ENCODE assay signal across 1 cellular context in the genomic region with DNA sequence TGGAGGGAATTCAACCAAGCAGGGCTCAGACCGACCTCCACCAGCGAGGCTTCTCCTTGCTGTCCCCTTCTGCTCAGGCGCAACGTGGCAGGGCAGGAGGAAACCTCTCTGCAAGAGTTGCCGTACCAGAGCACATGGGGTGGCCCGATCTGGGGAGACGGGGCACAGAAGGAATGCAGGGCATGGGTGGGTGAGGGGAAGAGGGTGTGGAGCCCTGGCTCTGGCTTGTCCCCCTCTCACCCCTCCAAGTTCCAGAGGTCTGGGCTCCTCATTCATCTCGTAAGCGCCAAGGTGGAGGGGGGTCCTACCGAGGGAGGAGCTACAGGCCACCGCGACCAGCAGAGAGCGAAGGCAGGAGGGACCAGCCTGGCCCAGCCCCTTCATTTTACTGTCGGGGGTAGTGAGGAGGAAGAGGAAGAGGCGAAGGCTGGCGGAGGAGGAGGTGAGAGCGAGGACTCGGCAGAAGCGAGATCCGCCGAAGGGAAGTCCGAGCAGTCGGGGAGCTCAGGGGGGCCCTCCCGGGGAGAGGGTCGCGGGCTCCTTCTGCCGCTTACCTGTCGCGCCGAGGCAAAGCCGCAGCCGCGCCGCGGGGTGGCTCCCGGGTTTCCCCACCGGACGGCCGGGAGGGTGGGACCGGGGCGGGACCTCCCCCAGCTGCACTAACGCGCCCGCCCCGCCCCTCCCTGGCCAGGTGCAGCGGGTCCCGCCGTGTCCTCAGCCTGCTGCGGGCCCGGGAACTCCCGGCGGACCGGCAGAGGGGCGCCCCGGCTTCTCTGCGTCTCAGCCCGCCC.
A peak's percentile ranks its signal among the peaks of the same experiment; 100 is the strongest.
TF ChIP-seq lines count a peak whose summit lies in the region.

A gene with protein sequence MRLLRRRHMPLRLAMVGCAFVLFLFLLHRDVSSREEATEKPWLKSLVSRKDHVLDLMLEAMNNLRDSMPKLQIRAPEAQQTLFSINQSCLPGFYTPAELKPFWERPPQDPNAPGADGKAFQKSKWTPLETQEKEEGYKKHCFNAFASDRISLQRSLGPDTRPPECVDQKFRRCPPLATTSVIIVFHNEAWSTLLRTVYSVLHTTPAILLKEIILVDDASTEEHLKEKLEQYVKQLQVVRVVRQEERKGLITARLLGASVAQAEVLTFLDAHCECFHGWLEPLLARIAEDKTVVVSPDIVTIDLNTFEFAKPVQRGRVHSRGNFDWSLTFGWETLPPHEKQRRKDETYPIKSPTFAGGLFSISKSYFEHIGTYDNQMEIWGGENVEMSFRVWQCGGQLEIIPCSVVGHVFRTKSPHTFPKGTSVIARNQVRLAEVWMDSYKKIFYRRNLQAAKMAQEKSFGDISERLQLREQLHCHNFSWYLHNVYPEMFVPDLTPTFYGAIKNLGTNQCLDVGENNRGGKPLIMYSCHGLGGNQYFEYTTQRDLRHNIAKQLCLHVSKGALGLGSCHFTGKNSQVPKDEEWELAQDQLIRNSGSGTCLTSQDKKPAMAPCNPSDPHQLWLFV (minus strand): TSS at position 360 of the 791 bp plus-strand sequence. CDS start 11,625 bp downstream, outside the sequence.

TF ChIP-seq in K562, 482 proteins besides CTCF, POLR2A, EP300 and RAD21 (continued from another document):
- TF ChIP-seq ZNF24 (IDR thresholded peaks at IDR 0.05): no peak
- TF ChIP-seq SPI1 (IDR thresholded peaks at IDR 0.05; ENCODE audit: borderline replicate concordance, low read depth, low read length): peak; percentile 45; the same call in 1 of the 2 replicates
- no peak for TF ChIP-seq U2AF2 (optimal IDR thresholded peaks at IDR 0.05; ENCODE audit: low read depth, low read length)
- peak in 1 of 3 experiments; percentile 22 for TF ChIP-seq YY1 (IDR thresholded peaks at IDR 0.05; ENCODE audit: borderline replicate concordance in 1 of 3, control insufficient read depth in 1 of 3, extremely low read depth in 1 of 3, insufficient read depth in 3 of 3, insufficient read length in 1 of 3, insufficient replicate concordance in 2 of 3, low read depth in 1 of 3, low read length in 2 of 3)
- no peak for TF ChIP-seq ZNF134 (CRISPR knock-in tag; conservative IDR thresholded peaks at IDR 0.05)
- TF ChIP-seq NFIC (IDR thresholded peaks at IDR 0.05): peak; percentile 55
- TF ChIP-seq TEAD4 (IDR thresholded peaks at IDR 0.05; ENCODE audit: low read length): no peak
- TF ChIP-seq TEAD4 (CRISPR knock-in tag; IDR thresholded peaks at IDR 0.05; ENCODE audit: borderline replicate concordance): peak; percentile 71; the same call in 1 of the 2 replicates
- no peak for TF ChIP-seq COPS2 (conservative IDR thresholded peaks at IDR 0.05)
- TF ChIP-seq ZFP36 (IDR thresholded peaks at IDR 0.05; ENCODE audit: low read depth, low read length, partially characterized antibody): no peak
- TF ChIP-seq ZNF436 (CRISPR knock-in tag; IDR thresholded peaks at IDR 0.05): no peak
- TF ChIP-seq GABPA (tag; conservative IDR thresholded peaks at IDR 0.05; ENCODE audit: low read depth): 0 out of 2 replicates have a peak, but pooled peaks have one; percentile 29
- TF ChIP-seq TEAD2 (tag; IDR thresholded peaks at IDR 0.05): no peak
- TF ChIP-seq CBX3 (IDR thresholded peaks at IDR 0.05; ENCODE audit: borderline replicate concordance in 1 of 2, low read length in 2 of 2): no peak
- peak in 1 of 2 experiments; percentile 7; a peak in 1 of 4 replicates for TF ChIP-seq TRIM24 (IDR thresholded peaks at IDR 0.05)
- no peak for TF ChIP-seq DIDO1 (tag; IDR thresholded peaks at IDR 0.05; ENCODE audit: low read depth)
- TF ChIP-seq SIN3A (IDR thresholded peaks at IDR 0.05; ENCODE audit: borderline replicate concordance in 2 of 2, control insufficient read depth in 1 of 2, low read depth in 2 of 2, low read length in 2 of 2): peak in 1 of 2 experiments; percentile 32; a peak in 1 of 4 replicates
- TF ChIP-seq THRB (CRISPR knock-in tag; conservative IDR thresholded peaks at IDR 0.05): no peak
- peak; percentile 31; the same call in 1 of the 2 replicates for TF ChIP-seq CEBPG (CRISPR knock-in tag; IDR thresholded peaks at IDR 0.05)
- TF ChIP-seq CEBPG (tag; conservative IDR thresholded peaks at IDR 0.05 in 1 of 2, IDR thresholded peaks at IDR 0.05 in 1 of 2): no peak
- TF ChIP-seq RBM15 (IDR thresholded peaks at IDR 0.05; ENCODE audit: insufficient read depth, low read length): no peak
- peak; percentile 81 for TF ChIP-seq MAX (CRISPR knock-in tag; IDR thresholded peaks at IDR 0.05)
- TF ChIP-seq ZNF324 (CRISPR knock-in tag; IDR thresholded peaks at IDR 0.05): no peak
- no peak for TF ChIP-seq RFX5 (IDR thresholded peaks at IDR 0.05; ENCODE audit: low read depth, low read length)
- TF ChIP-seq, protein P1, sequence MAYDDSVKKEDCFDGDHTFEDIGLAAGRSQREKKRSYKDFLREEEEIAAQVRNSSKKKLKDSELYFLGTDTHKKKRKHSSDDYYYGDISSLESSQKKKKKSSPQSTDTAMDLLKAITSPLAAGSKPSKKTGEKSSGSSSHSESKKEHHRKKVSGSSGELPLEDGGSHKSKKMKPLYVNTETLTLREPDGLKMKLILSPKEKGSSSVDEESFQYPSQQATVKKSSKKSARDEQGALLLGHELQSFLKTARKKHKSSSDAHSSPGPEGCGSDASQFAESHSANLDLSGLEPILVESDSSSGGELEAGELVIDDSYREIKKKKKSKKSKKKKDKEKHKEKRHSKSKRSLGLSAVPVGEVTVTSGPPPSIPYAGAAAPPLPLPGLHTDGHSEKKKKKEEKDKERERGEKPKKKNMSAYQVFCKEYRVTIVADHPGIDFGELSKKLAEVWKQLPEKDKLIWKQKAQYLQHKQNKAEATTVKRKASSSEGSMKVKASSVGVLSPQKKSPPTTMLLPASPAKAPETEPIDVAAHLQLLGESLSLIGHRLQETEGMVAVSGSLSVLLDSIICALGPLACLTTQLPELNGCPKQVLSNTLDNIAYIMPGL (CRISPR knock-in tag; IDR thresholded peaks at IDR 0.05): no peak
- no peak for TF ChIP-seq NELFE (IDR thresholded peaks at IDR 0.05; ENCODE audit: insufficient read depth, insufficient read length)
- no peak for TF ChIP-seq POU5F1 (IDR thresholded peaks at IDR 0.05; ENCODE audit: borderline replicate concordance, low read depth, low read length, partially characterized antibody)
- no peak for TF ChIP-seq CREB1 (IDR thresholded peaks at IDR 0.05)
- TF ChIP-seq CREB1 (CRISPR knock-in tag; IDR thresholded peaks at IDR 0.05): 0 out of 2 replicates have a peak, but pooled peaks have one; percentile 1
- TF ChIP-seq SMARCC2 (IDR thresholded peaks at IDR 0.05; ENCODE audit: low read depth): no peak
- no peak for TF ChIP-seq RBM34 (IDR thresholded peaks at IDR 0.05; ENCODE audit: borderline replicate concordance, insufficient read depth, low read length)
- TF ChIP-seq ARHGAP35 (IDR thresholded peaks at IDR 0.05; ENCODE audit: partially characterized antibody): no peak
- peak; percentile 25 for TF ChIP-seq HMGN3 (IDR thresholded peaks at IDR 0.05; ENCODE audit: borderline replicate concordance, extremely low read depth, insufficient read length, low read depth, low read length)
- TF ChIP-seq GATAD2B (IDR thresholded peaks at IDR 0.05; ENCODE audit: borderline replicate concordance): no peak
- no peak for TF ChIP-seq HSF4 (CRISPR knock-in tag; IDR thresholded peaks at IDR 0.05; ENCODE audit: borderline replicate concordance)
- TF ChIP-seq SREBF2 (CRISPR knock-in tag; IDR thresholded peaks at IDR 0.05): no peak
- no peak for TF ChIP-seq POLR2AphosphoS2 (IDR thresholded peaks at IDR 0.05; ENCODE audit: low read length)
- no peak for TF ChIP-seq SMAD2 (IDR thresholded peaks at IDR 0.05; ENCODE audit: low read depth, low read length)
- TF ChIP-seq ILK (tag; IDR thresholded peaks at IDR 0.05; ENCODE audit: borderline replicate concordance, low read depth): no peak
- TF ChIP-seq, protein P2, sequence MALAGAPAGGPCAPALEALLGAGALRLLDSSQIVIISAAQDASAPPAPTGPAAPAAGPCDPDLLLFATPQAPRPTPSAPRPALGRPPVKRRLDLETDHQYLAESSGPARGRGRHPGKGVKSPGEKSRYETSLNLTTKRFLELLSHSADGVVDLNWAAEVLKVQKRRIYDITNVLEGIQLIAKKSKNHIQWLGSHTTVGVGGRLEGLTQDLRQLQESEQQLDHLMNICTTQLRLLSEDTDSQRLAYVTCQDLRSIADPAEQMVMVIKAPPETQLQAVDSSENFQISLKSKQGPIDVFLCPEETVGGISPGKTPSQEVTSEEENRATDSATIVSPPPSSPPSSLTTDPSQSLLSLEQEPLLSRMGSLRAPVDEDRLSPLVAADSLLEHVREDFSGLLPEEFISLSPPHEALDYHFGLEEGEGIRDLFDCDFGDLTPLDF (CRISPR knock-in tag; IDR thresholded peaks at IDR 0.05): no peak
- peak; percentile 81; the same call in 1 of the 2 replicates for TF ChIP-seq ZBTB7A (IDR thresholded peaks at IDR 0.05; ENCODE audit: borderline replicate concordance, control insufficient read depth, low read depth, low read length)
- no peak for TF ChIP-seq ELK3 (CRISPR knock-in tag; IDR thresholded peaks at IDR 0.05)
- TF ChIP-seq RBBP5 (IDR thresholded peaks at IDR 0.05; ENCODE audit: borderline replicate concordance, insufficient read depth, low read length, poor library complexity, severe bottlenecking): peak; percentile 66
- no peak for TF ChIP-seq FOXJ2 (tag; IDR thresholded peaks at IDR 0.05)
- TF ChIP-seq ZKSCAN1 (IDR thresholded peaks at IDR 0.05; ENCODE audit: low read depth, low read length): no peak
- peak; percentile 11; the same call in 1 of the 2 replicates for TF ChIP-seq L3MBTL2 (IDR thresholded peaks at IDR 0.05)
- TF ChIP-seq GATAD2A (IDR thresholded peaks at IDR 0.05): no peak
- peak; percentile 61 for TF ChIP-seq RBFOX2 (IDR thresholded peaks at IDR 0.05; ENCODE audit: low read depth, low read length)
